Comparison of ENCODE assay signal across 34 cellular contexts in genomic region chr1:28848408-28848807, GRCh38. TPM values are rescaled to one million over a fixed set of nuclear protein-coding genes. Genes with fewer than 3 reads are reported as not detected.
"Had no signal": no experiment of that assay in that cellular context is flagged by ENCODE, and none has a peak within 500 bp of the region (broad histone marks: within the 10 kb centered on the region; RNA-seq: fewer than 3 reads in every experiment).

No MANE protein-coding gene starts in this region.

- H3K9me3 Mint-ChIP-seq: activated CD4-positive, alpha-beta memory T cell treated with anti-CD3 and anti-CD28 coated beads for 36 hours; activated CD4-positive, alpha-beta T cell treated with anti-CD3 and anti-CD28 coated beads, Interleukin-2, amount 10 ng/mL, durations not matched to agents 24 days and 14 days; activated naive CD4-positive, alpha-beta T cell treated with anti-CD3 and anti-CD28 coated beads for 36 hours; activated naive CD4-positive, alpha-beta T cell treated with anti-CD3 and anti-CD28 coated beads, Interleukin-2, amount 50 U/mL, for 24 hours; activated naive CD8-positive, alpha-beta T cell treated with anti-CD3 and anti-CD28 coated beads for 36 hours; activated naive CD8-positive, alpha-beta T cell treated with anti-CD3 and anti-CD28 coated beads, Interleukin-2, amount 50 U/mL, for 24 hours; activated T-helper 1 cell treated with anti-CD3 and anti-CD28 coated beads, Interleukin-12 subunit alpha, Interleukin-12 subunit beta, Interleukin-2, Interleukin-4 antibody, amounts not matched to agents 30 ng/mL and 10 ng/mL and 1 ng/mL, durations not matched to agents 14 hours and 24 hours and 36 hours; activated T-helper 2 cell treated with anti-CD3 and anti-CD28 coated beads, Interferon-gamma antibody, Interleukin-2, Interleukin-4, amounts not matched to agents 10 μg/mL and 5 μg/mL and 100 μg/mL, durations not matched to agents 14 hours and 24 hours and 36 hours; effector memory CD8-positive, alpha-beta T cell had no signal

- ATAC-seq: activated CD4-positive, alpha-beta T cell treated with anti-CD3 and anti-CD28 coated beads for 36 hours; activated CD8-positive, alpha-beta memory T cell treated with anti-CD3 and anti-CD28 coated beads, Interleukin-2, amount 10 ng/mL, durations not matched to agents 7 days and 5 days; activated CD8-positive, alpha-beta T cell treated with anti-CD3 and anti-CD28 coated beads, Interleukin-2, amount 10 ng/mL, durations not matched to agents 7 days and 5 days; activated naive CD8-positive, alpha-beta T cell treated with anti-CD3 and anti-CD28 coated beads, Interleukin-2, amount 50 U/mL, for 24 hours; body of pancreas; effector memory CD8-positive, alpha-beta T cell; foreskin keratinocyte; gastrocnemius medialis had no signal

- H3K4me3 ChIP-seq: adrenal gland, body of pancreas, esophagus muscularis mucosa, gastrocnemius medialis had no signal

- H3K9me3 ChIP-seq: adrenal gland, body of pancreas, esophagus muscularis mucosa, gastrocnemius medialis had no signal

- H3K36me3 Mint-ChIP-seq: activated CD4-positive, alpha-beta memory T cell treated with anti-CD3 and anti-CD28 coated beads for 36 hours; activated CD8-positive, alpha-beta memory T cell treated with anti-CD3 and anti-CD28 coated beads, Interleukin-2, amount 10 ng/mL, durations not matched to agents 7 days and 5 days; activated naive CD4-positive, alpha-beta T cell treated with anti-CD3 and anti-CD28 coated beads, Interleukin-2, amount 50 U/mL, for 24 hours; activated naive CD8-positive, alpha-beta T cell treated with anti-CD3 and anti-CD28 coated beads for 36 hours had no signal

- H3K4me3 Mint-ChIP-seq: activated CD4-positive, alpha-beta memory T cell treated with anti-CD3 and anti-CD28 coated beads for 36 hours; activated CD4-positive, alpha-beta T cell treated with anti-CD3 and anti-CD28 coated beads for 36 hours; activated CD4-positive, alpha-beta T cell treated with anti-CD3 and anti-CD28 coated beads, Interleukin-2, amount 10 ng/mL, durations not matched to agents 24 days and 14 days; activated CD8-positive, alpha-beta memory T cell treated with anti-CD3 and anti-CD28 coated beads, Interleukin-2, amount 10 ng/mL, durations not matched to agents 7 days and 5 days; activated CD8-positive, alpha-beta T cell treated with anti-CD3 and anti-CD28 coated beads, Interleukin-2, amount 10 ng/mL, durations not matched to agents 7 days and 5 days; activated naive CD4-positive, alpha-beta T cell treated with anti-CD3 and anti-CD28 coated beads for 36 hours; activated naive CD4-positive, alpha-beta T cell treated with anti-CD3 and anti-CD28 coated beads, Interleukin-2, amount 50 U/mL, for 24 hours; activated naive CD8-positive, alpha-beta T cell treated with anti-CD3 and anti-CD28 coated beads for 36 hours; activated naive CD8-positive, alpha-beta T cell treated with anti-CD3 and anti-CD28 coated beads, Interleukin-2, amount 50 U/mL, for 24 hours; activated T-helper 1 cell treated with anti-CD3 and anti-CD28 coated beads, Interleukin-12 subunit alpha, Interleukin-12 subunit beta, Interleukin-2, Interleukin-4 antibody, amounts not matched to agents 30 ng/mL and 10 ng/mL and 1 ng/mL, durations not matched to agents 14 hours and 24 hours and 36 hours; effector memory CD8-positive, alpha-beta T cell had no signal

- H3K27ac Mint-ChIP-seq: activated CD4-positive, alpha-beta memory T cell treated with anti-CD3 and anti-CD28 coated beads for 36 hours; activated CD4-positive, alpha-beta T cell treated with anti-CD3 and anti-CD28 coated beads for 36 hours; activated CD4-positive, alpha-beta T cell treated with anti-CD3 and anti-CD28 coated beads, Interleukin-2, amount 10 ng/mL, durations not matched to agents 24 days and 14 days; activated CD8-positive, alpha-beta memory T cell treated with anti-CD3 and anti-CD28 coated beads, Interleukin-2, amount 10 ng/mL, durations not matched to agents 7 days and 5 days; activated CD8-positive, alpha-beta T cell treated with anti-CD3 and anti-CD28 coated beads, Interleukin-2, amount 10 ng/mL, durations not matched to agents 7 days and 5 days; activated naive CD4-positive, alpha-beta T cell treated with anti-CD3 and anti-CD28 coated beads for 36 hours; activated naive CD4-positive, alpha-beta T cell treated with anti-CD3 and anti-CD28 coated beads, Interleukin-2, amount 50 U/mL, for 24 hours; activated naive CD8-positive, alpha-beta T cell treated with anti-CD3 and anti-CD28 coated beads for 36 hours; activated naive CD8-positive, alpha-beta T cell treated with anti-CD3 and anti-CD28 coated beads, Interleukin-2, amount 50 U/mL, for 24 hours; activated T-helper 1 cell treated with anti-CD3 and anti-CD28 coated beads, Interleukin-12 subunit alpha, Interleukin-12 subunit beta, Interleukin-2, Interleukin-4 antibody, amounts not matched to agents 30 ng/mL and 10 ng/mL and 1 ng/mL, durations not matched to agents 14 hours and 24 hours and 36 hours; activated T-helper 2 cell treated with anti-CD3 and anti-CD28 coated beads, Interferon-gamma antibody, Interleukin-2, Interleukin-4, amounts not matched to agents 10 μg/mL and 5 μg/mL and 100 μg/mL, durations not matched to agents 14 hours and 24 hours and 36 hours; effector memory CD8-positive, alpha-beta T cell had no signal

- DNase-seq: activated CD4-positive, alpha-beta memory T cell treated with anti-CD3 and anti-CD28 coated beads for 36 hours; activated CD4-positive, alpha-beta T cell treated with anti-CD3 and anti-CD28 coated beads for 36 hours; activated CD4-positive, alpha-beta T cell treated with anti-CD3 and anti-CD28 coated beads, Interleukin-2, amount 10 ng/mL, durations not matched to agents 24 days and 14 days; activated CD4-positive, CD25-positive, alpha-beta regulatory T cell; activated CD4-positive, CD25-positive, alpha-beta regulatory T cell treated with anti-CD3 and anti-CD28 coated beads, Interleukin-2, amount 50 U/mL, for 72 hours; activated CD8-positive, alpha-beta memory T cell treated with anti-CD3 and anti-CD28 coated beads, Interleukin-2, amount 10 ng/mL, durations not matched to agents 7 days and 5 days; activated CD8-positive, alpha-beta memory T cell treated with anti-CD3 and anti-CD28 coated beads, Interleukin-2, amount 50 U/mL, for 4 hours; activated CD8-positive, alpha-beta T cell treated with anti-CD3 and anti-CD28 coated beads, Interleukin-2, amount 10 ng/mL, durations not matched to agents 7 days and 5 days; activated effector memory CD4-positive, alpha-beta T cell treated with anti-CD3 and anti-CD28 coated beads, Interleukin-2, amount 50 U/mL, for 16 hours; activated naive CD4-positive, alpha-beta T cell treated with anti-CD3 and anti-CD28 coated beads for 36 hours; activated naive CD8-positive, alpha-beta T cell treated with anti-CD3 and anti-CD28 coated beads for 36 hours; activated naive CD8-positive, alpha-beta T cell treated with anti-CD3 and anti-CD28 coated beads, Interleukin-2, amount 50 U/mL, for 24 hours; activated T-cell treated with anti-CD3 and anti-CD28 coated beads, Interleukin-2, amount 50 U/mL, for 1 hour; activated T-cell treated with anti-CD3 and anti-CD28 coated beads, Interleukin-2, amount 50 U/mL, for 48 hours; adrenal gland; amygdala; aorta; body of pancreas; caudate nucleus; cortex of kidney; dermis blood vessel endothelial cell; effector CD4-positive, alpha-beta T cell; effector memory CD8-positive, alpha-beta T cell; erythroblast; foreskin keratinocyte; gastrocnemius medialis; glutamatergic neuron; T-helper 2 cell had no signal

- H3K27me3 ChIP-seq: adrenal gland, body of pancreas, foreskin keratinocyte had no signal

- H3K36me3 ChIP-seq: adrenal gland, esophagus muscularis mucosa, gastrocnemius medialis had no signal

- H3K27ac ChIP-seq: adrenal gland, body of pancreas, esophagus muscularis mucosa, foreskin keratinocyte, gastrocnemius medialis had no signal

- H3K27me3 Mint-ChIP-seq: activated CD4-positive, alpha-beta T cell treated with anti-CD3 and anti-CD28 coated beads for 36 hours; activated naive CD4-positive, alpha-beta T cell treated with anti-CD3 and anti-CD28 coated beads, Interleukin-2, amount 50 U/mL, for 24 hours; activated naive CD8-positive, alpha-beta T cell treated with anti-CD3 and anti-CD28 coated beads for 36 hours; activated naive CD8-positive, alpha-beta T cell treated with anti-CD3 and anti-CD28 coated beads, Interleukin-2, amount 50 U/mL, for 24 hours had no signal

- H3K4me1 ChIP-seq: adrenal gland, body of pancreas, esophagus muscularis mucosa, foreskin keratinocyte, gastrocnemius medialis had no signal

RNA-seq across cellular contexts. Expression of gene OPRD1, which starts 36.4 kb away (rescaled TPM):
- total RNA-seq: activated CD4-positive, alpha-beta memory T cell treated with anti-CD3 and anti-CD28 coated beads for 36 hours; activated CD8-positive, alpha-beta memory T cell treated with anti-CD3 and anti-CD28 coated beads for 36 hours; activated CD8-positive, alpha-beta memory T cell treated with anti-CD3 and anti-CD28 coated beads, Interleukin-2, amount 10 ng/mL, durations not matched to agents 7 days and 5 days; activated CD8-positive, alpha-beta T cell treated with anti-CD3 and anti-CD28 coated beads, Interleukin-2, amount 10 ng/mL, durations not matched to agents 7 days and 5 days; activated naive CD4-positive, alpha-beta T cell treated with anti-CD3 and anti-CD28 coated beads for 36 hours; activated T-helper 2 cell treated with anti-CD3 and anti-CD28 coated beads, Interferon-gamma antibody, Interleukin-2, Interleukin-4, amounts not matched to agents 10 μg/mL and 5 μg/mL and 100 μg/mL, durations not matched to agents 14 hours and 24 hours and 36 hours; aorta; foreskin keratinocyte; T-helper 1 cell treated with Interleukin-12 subunit alpha and Interleukin-12 subunit beta and Interleukin-4 antibody, amounts not matched to agents 30 ng/mL and 1 ng/mL, for 36 hours had no signal
